Comparison of ENCODE assay signal across 8 cellular contexts in genomic region chr1:236605030-236605806, GRCh38. TPM values are rescaled to one million over a fixed set of nuclear protein-coding genes. Genes with fewer than 3 reads are reported as not detected.
DNase-seq lines count a peak whose midpoint lies in the region; ATAC-seq and TF ChIP-seq lines count a peak whose summit lies in the region.

No MANE protein-coding gene starts in this region.

- peak overlapping the region; percentile 98 for H3K4me2 ChIP-seq in GM23338

- H3K27ac Mint-ChIP-seq in GM23338 = peak overlapping the region; percentile 93

- H3K4me1 Mint-ChIP-seq in GM23338 = peaks cover 14% of the 10 kb centered on the region

- no peaks in the 10 kb centered on the region for H3F3A ChIP-seq in GM23338 (replicated peaks; ENCODE audit: low read depth)

- peak overlapping the region; percentile 92 for H2AFZ ChIP-seq in GM23338

- peaks cover 8% of the 10 kb centered on the region for H3K27me3 Mint-ChIP-seq in GM23338 (ENCODE audit: insufficient read depth, low read depth, poor library complexity)

- 67 to 75% methylated on average over 18 to 25 of the region's 29 CpGs for WGBS in gastroesophageal sphincter (ENCODE audit: low coverage in 1 of 2), 2 donors

- H4K20me1 ChIP-seq in GM23338 (replicated peaks; ENCODE audit: insufficient read depth) = peaks cover 5% of the 10 kb centered on the region; the same call in 1 of the 2 replicates

- H3K4me3 Mint-ChIP-seq in GM23338 = peak overlapping the region; percentile 98

- H3K4me3 ChIP-seq in GM23338 = peak overlapping the region; percentile 67
- peak overlapping the region; percentile 67 to 88 for H3K4me3 ChIP-seq in gastroesophageal sphincter
- H3K4me3 ChIP-seq in skeletal muscle cell (ENCODE audit: low read depth, low read length) = peak overlapping the region; percentile 97

- TF ChIP-seq EP300 in gastroesophageal sphincter (IDR thresholded peaks at IDR 0.05) = no peak

- no peak for TF ChIP-seq POLR2A in gastroesophageal sphincter (IDR thresholded peaks at IDR 0.05)

- H3K4me1 ChIP-seq in GM23338 (ENCODE audit: insufficient read depth) = peaks cover 12% of the 10 kb centered on the region
- peaks cover 0 to 28% (median 6%) of the 10 kb centered on the region in 3 donors for H3K4me1 ChIP-seq in gastroesophageal sphincter

- H3K9me2 ChIP-seq in GM23338 (ENCODE audit: insufficient read depth) = no peaks in the 10 kb centered on the region

- H3K27ac ChIP-seq in GM23338 (ENCODE audit: low read depth) = peak overlapping the region; percentile 83
- peak overlapping the region; percentile 78 to 90 (median 86) for H3K27ac ChIP-seq in gastroesophageal sphincter

- no peak for TF ChIP-seq CTCF in GM23338 (conservative IDR thresholded peaks at IDR 0.05; ENCODE audit: low read depth in 2 of 2)
- TF ChIP-seq CTCF in gastroesophageal sphincter (IDR thresholded peaks at IDR 0.05) = no peak

- ATAC-seq in GM23338 (no peak; the same call in 2 of the 3 replicates), gastroesophageal sphincter (no peak), HG03571 (IDR thresholded peaks at IDR 0.05; ENCODE audit: unreplicated experiment) (no peak)

- no peaks in the 10 kb centered on the region for H3K9me3 ChIP-seq in gastroesophageal sphincter

- H3K79me2 ChIP-seq in GM23338 (replicated peaks; ENCODE audit: insufficient read depth) = peaks cover 39% of the 10 kb centered on the region

- H3K27me3 ChIP-seq in GM23338 (ENCODE audit: insufficient read depth) = no peaks in the 10 kb centered on the region
- no peaks in the 10 kb centered on the region for H3K27me3 ChIP-seq in gastroesophageal sphincter

- DNase-seq in GM23338 (ENCODE audit: low spot score) = no peak
- peak; percentile 0 for DNase-seq in T-helper 9 cell
- no peak for DNase-seq in skeletal muscle cell (ENCODE audit: low read depth)
- no peak for DNase-seq in SKM-1 treated with dmso at 0.1 percent for 144 hours (lab: John Stamatoyannopoulos, UW; ENCODE audit: unreplicated experiment)
- no peak for DNase-seq in GM19240 (ENCODE audit: insufficient read length, low spot score)
- DNase-seq in NCI-H526 treated with DMSO at 0.1 percent for 48 hours (lab: John Stamatoyannopoulos, UW) = no peak

- H3K36me3 ChIP-seq in GM23338 (ENCODE audit: insufficient read depth) (peaks cover 15% of the 10 kb centered on the region), gastroesophageal sphincter (peaks cover 0 to 24% of the 10 kb centered on the region in 2 donors)

- peaks cover 26% of the 10 kb centered on the region; the same call in 2 of the 3 replicates for H3K36me3 Mint-ChIP-seq in GM23338 (ENCODE audit: low read depth)

- no peaks in the 10 kb centered on the region for H3K9me3 Mint-ChIP-seq in GM23338

TF ChIP-seq in GM23338, 12 proteins besides CTCF, POLR2A, EP300 and RAD21:
- no peak for TF ChIP-seq ETS1 (IDR thresholded peaks at IDR 0.05)
- no peak for TF ChIP-seq EZH2phosphoT487 (IDR thresholded peaks at IDR 0.05; ENCODE audit: unreplicated experiment)
- no peak for TF ChIP-seq EZH2 (IDR thresholded peaks at IDR 0.05; ENCODE audit: low read depth, unreplicated experiment)
- no peak for TF ChIP-seq REST (IDR thresholded peaks at IDR 0.05; ENCODE audit: unreplicated experiment)
- no peak for TF ChIP-seq ZNF114 (CRISPR knock-in tag; IDR thresholded peaks at IDR 0.05)
- no peak for TF ChIP-seq JUNB (IDR thresholded peaks at IDR 0.05; ENCODE audit: unreplicated experiment)
- TF ChIP-seq POLR2AphosphoS5 (IDR thresholded peaks at IDR 0.05; ENCODE audit: low read depth) = no peak

RNA-seq across cellular contexts. Expression of gene HEATR1, which starts 0.9 kb away (rescaled TPM):
- 78.9 and 81.1 TPM in 2 replicates for total RNA-seq in GM23338 (2014; rRNA removed; shearing (Covaris generic))
- 13.2 and 17.2 TPM in 2 replicates for polyA plus RNA-seq in GM23338 (2016; fragmentation: Nextera tagmentation; extraction: Ambion mirVana)
- 10 to 100 TPM; 14.8 to 23.8 (median 19.6) TPM for total RNA-seq in gastroesophageal sphincter
